Comparison of ENCODE assay signal across 8 cellular contexts in the genomic region with DNA sequence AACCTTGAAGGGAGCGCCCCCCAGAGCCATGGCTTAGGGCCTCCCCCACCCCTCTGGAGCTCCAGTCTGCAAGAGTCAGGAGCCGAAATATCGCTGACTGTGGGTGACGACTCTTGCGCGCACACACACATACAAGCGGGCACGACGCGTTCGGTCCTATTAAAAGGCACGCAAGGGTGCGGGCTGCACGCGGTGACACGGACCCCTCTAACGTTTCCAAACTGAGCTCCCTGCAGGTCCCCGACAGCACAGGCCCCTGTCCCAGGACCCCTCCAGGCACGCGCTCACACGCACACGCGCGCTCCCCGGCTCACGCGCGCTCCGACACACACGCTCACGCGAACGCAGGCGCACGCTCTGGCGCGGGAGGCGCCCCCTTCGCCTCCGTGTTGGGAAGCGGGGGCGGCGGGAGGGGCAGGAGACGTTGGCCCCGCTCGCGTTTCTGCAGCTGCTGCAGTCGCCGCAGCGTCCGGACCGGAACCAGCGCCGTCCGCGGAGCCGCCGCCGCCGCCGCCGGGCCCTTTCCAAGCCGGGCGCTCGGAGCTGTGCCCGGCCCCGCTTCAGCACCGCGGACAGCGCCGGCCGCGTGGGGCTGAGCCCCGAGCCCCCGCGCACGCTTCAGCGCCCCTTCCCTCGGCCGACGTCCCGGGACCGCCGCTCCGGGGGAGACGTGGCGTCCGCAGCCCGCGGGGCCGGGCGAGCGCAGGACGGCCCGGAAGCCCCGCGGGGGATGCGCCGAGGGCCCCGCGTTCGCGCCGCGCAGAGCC. TPM values are rescaled to one million over a fixed set of nuclear protein-coding genes. Genes with fewer than 3 reads are reported as not detected.
A peak's percentile ranks its signal among the peaks of the same experiment; 100 is the strongest.
DNase-seq lines count a peak whose midpoint lies in the region; TF ChIP-seq lines count a peak whose summit lies in the region.
"Had no signal": no experiment of that assay in that cellular context is flagged by ENCODE, and none has a peak within 500 bp of the region (broad histone marks: within the 10 kb centered on the region; RNA-seq: fewer than 3 reads in every experiment).

A gene (plus strand): TSS at position 454 of the 767 bp plus-strand sequence. CDS start 333 bp downstream, outside the sequence.

- DNase-seq in GM13977 (ENCODE audit: low spot score) (peak; percentile 66), fibroblast of villous mesenchyme (ENCODE audit: low read depth) (peak; percentile 30), osteocyte (ENCODE audit: extremely low spot score, unreplicated experiment) (peak; percentile 86), HuH-7.5 (ENCODE audit: low spot score) (no peak), NCI-H446 (lab: John Stamatoyannopoulos, UW) (no peak), islet precursor cell (no peak)
- DNase-seq in T-helper 2 cell treated with Interferon-gamma antibody and Interleukin-4, amounts not matched to agents 5 μg/mL and 100 μg/mL, for 36 hours (ENCODE audit: low spot score) = peak; percentile 41

- TF ChIP-seq CTCF in GM13977 (IDR thresholded peaks at IDR 0.05; ENCODE audit: extremely low read depth, insufficient read depth, missing control alignments) (no peak), fibroblast of villous mesenchyme (IDR thresholded peaks at IDR 0.05; ENCODE audit: insufficient read depth, low read depth, low read length) (no peak), osteocyte (IDR thresholded peaks at IDR 0.05) (no peak)

- H3K4me3 ChIP-seq in fibroblast of villous mesenchyme (ENCODE audit: low read depth, low read length) = no peak within 1 kb of the TSS

- peaks cover 3% of the 10 kb centered on the region for H3K4me1 Mint-ChIP-seq in T-helper 2 cell treated with Interferon-gamma antibody and Interleukin-4, amounts not matched to agents 5 μg/mL and 100 μg/mL, for 36 hours (ENCODE audit: low read depth)
- H3K4me1 Mint-ChIP-seq in osteocyte (ENCODE audit: unreplicated experiment) = no peaks in the 10 kb centered on the region

- no peaks in the 10 kb centered on the region for H3K36me3 Mint-ChIP-seq in T-helper 2 cell treated with Interferon-gamma antibody and Interleukin-4, amounts not matched to agents 5 μg/mL and 100 μg/mL, for 36 hours (ENCODE audit: low read depth)
- no peaks in the 10 kb centered on the region for H3K36me3 Mint-ChIP-seq in osteocyte (ENCODE audit: unreplicated experiment)

- no peaks in the 10 kb centered on the region for H3K9me3 Mint-ChIP-seq in T-helper 2 cell treated with Interferon-gamma antibody and Interleukin-4, amounts not matched to agents 5 μg/mL and 100 μg/mL, for 36 hours
- H3K9me3 Mint-ChIP-seq in osteocyte (ENCODE audit: unreplicated experiment) = no peaks in the 10 kb centered on the region
- H3K9me3 Mint-ChIP-seq: dendritic cell treated with granulocyte-macrophage colony-stimulating factor and Interleukin-4, amounts not matched to agents 40 ng/mL and 50 ng/mL, for 4 days had no signal

- in situ Hi-C loops in GM13977 (cut with MboI; ENCODE audit: low pct_unique_long_range_greater_than_20kb, low sequenced_read_pairs, unreplicated experiment) = no loop called here

- H3K27ac Mint-ChIP-seq in T-helper 2 cell treated with Interferon-gamma antibody and Interleukin-4, amounts not matched to agents 5 μg/mL and 100 μg/mL, for 36 hours = peak within 1 kb of the TSS; percentile 20
- no peak within 1 kb of the TSS for H3K27ac Mint-ChIP-seq in osteocyte (ENCODE audit: unreplicated experiment)
- H3K27ac Mint-ChIP-seq: dendritic cell treated with granulocyte-macrophage colony-stimulating factor and Interleukin-4, amounts not matched to agents 40 ng/mL and 50 ng/mL, for 4 days had no signal

- H3K4me3 Mint-ChIP-seq in T-helper 2 cell treated with Interferon-gamma antibody and Interleukin-4, amounts not matched to agents 5 μg/mL and 100 μg/mL, for 36 hours = no peak within 1 kb of the TSS
- no peak within 1 kb of the TSS for H3K4me3 Mint-ChIP-seq in osteocyte (ENCODE audit: unreplicated experiment)
- H3K4me3 Mint-ChIP-seq: dendritic cell treated with granulocyte-macrophage colony-stimulating factor and Interleukin-4, amounts not matched to agents 40 ng/mL and 50 ng/mL, for 4 days had no signal

- peaks cover 42% of the 10 kb centered on the region for H3K27me3 Mint-ChIP-seq in T-helper 2 cell treated with Interferon-gamma antibody and Interleukin-4, amounts not matched to agents 5 μg/mL and 100 μg/mL, for 36 hours (ENCODE audit: low read depth)
- peaks cover 35% of the 10 kb centered on the region for H3K27me3 Mint-ChIP-seq in osteocyte (ENCODE audit: unreplicated experiment)

RNA-seq across cellular contexts. Expression of the gene that starts here (rescaled TPM):
- total RNA-seq in fibroblast of villous mesenchyme (under 0.01 TPM in 1 of 2 replicates, not detected in the other), osteocyte (not detected in 2 replicates)

Comparison
In these comparisons a context has a peak if more than half of its experiments do, and no peak if none do; other contexts are left out.
1. Peak in DNase-seq in fibroblast of villous mesenchyme; RNA of the gene not detected or under 1 TPM.
2. Peak in DNase-seq in osteocyte; RNA of the gene not detected or under 1 TPM.
3. DNase-seq: peak in GM13977 (single experiment) and T-helper 2 cell treated with Interferon-gamma antibody and Interleukin-4, amounts not matched to agents 5 μg/mL and 100 μg/mL, for 36 hours (single experiment); none in HuH-7.5 (single experiment), NCI-H446 (0 of 2) and islet precursor cell (single experiment).